Comparison of ENCODE assay signal across 9 cellular contexts in genomic region chr19:35055715-35056179, GRCh38. TPM values are rescaled to one million over a fixed set of nuclear protein-coding genes. Genes with fewer than 3 reads are reported as not detected.
DNase-seq lines count a peak whose midpoint lies in the region; ATAC-seq, FAIRE-seq and TF ChIP-seq lines count a peak whose summit lies in the region.
"Had no signal": no experiment of that assay in that cellular context is flagged by ENCODE, and none has a peak within 500 bp of the region (broad histone marks: within the 10 kb centered on the region; RNA-seq: fewer than 3 reads in every experiment).

No MANE protein-coding gene starts in this region.

- peak; percentile 55 for TF ChIP-seq CTCF in GM12874 (IDR thresholded peaks at IDR 0.05; ENCODE audit: insufficient read depth, low read depth, low read length)
- TF ChIP-seq CTCF in pancreas (IDR thresholded peaks at IDR 0.05) = no peak

- H3K4me1 ChIP-seq in pancreas = no peaks in the 10 kb centered on the region

- H3K36me3 ChIP-seq in pancreas = no peaks in the 10 kb centered on the region

- H3K27ac ChIP-seq in pancreas = no peak overlapping the region

- in situ Hi-C loops in KBM-7 (cut with MboI; ENCODE audit: low pct_unique_long_range_greater_than_20kb, low sequenced_read_pairs) = no loop called here

- ATAC-seq in pancreas = peak in 3 of 4 donors; percentile 55 to 75 (median 63)
- no peak for ATAC-seq in HG02840 (IDR thresholded peaks at IDR 0.05; ENCODE audit: low FRiP score, unreplicated experiment)

- FAIRE-seq in pancreas (lab: Jason Lieb, UNC) = no peak
- FAIRE-seq: endometrium had no signal

- no peaks in the 10 kb centered on the region for H3K27me3 ChIP-seq in pancreas

- peak; percentile 38 for DNase-seq in NCI-H2196 (lab: John Stamatoyannopoulos, UW; ENCODE audit: unreplicated experiment)
- peak; percentile 55 for DNase-seq in cerebellar cortex (ENCODE audit: low spot score)
- peak in 1 of 6 donors; percentile 18 for DNase-seq in pancreas
- DNase-seq in cortex of kidney (lab: John Stamatoyannopoulos, UW) = no peak
- no peak for DNase-seq in KBM-7

- H3K4me3 ChIP-seq in pancreas = no peak overlapping the region

- intact Hi-C loops in pancreas (cut with DNase I) = no loop called here

- 59 to 64% methylated on average over 3 of the region's 3 CpGs for WGBS in pancreas, 2 donors

- H3K9me3 ChIP-seq in pancreas = no peaks in the 10 kb centered on the region

RNA-seq across cellular contexts. Expression of gene HPN, which starts 14.2 kb away (rescaled TPM):
- total RNA-seq in pancreas = 100 to 1,000 TPM in 4 of 6 donors, 10 to 100 TPM in 2; 93.0 to 146 (median 118) TPM
- 100 to 1,000 TPM; 208 to 238 TPM for polyA plus RNA-seq in pancreas
- total RNA-seq: NCI-H460 had no signal

RNA-seq across cellular contexts. Expression of gene SCN1B, which starts 25.5 kb away (rescaled TPM):
- total RNA-seq in pancreas = 10 to 100 TPM in 1 of 6 donors, 1 to 10 TPM in 5; 2.9 to 11.0 (median 4.4) TPM
- polyA plus RNA-seq in pancreas = 10 to 100 TPM; 14.0 to 15.1 TPM

RNA-seq across cellular contexts. Expression of gene GRAMD1A, which starts 55.6 kb away (rescaled TPM):
- total RNA-seq in pancreas = 10 to 100 TPM; 47.3 to 97.2 (median 87.4) TPM
- polyA plus RNA-seq in pancreas = 100 to 1,000 TPM in 1 of 2 donors, 10 to 100 TPM in 1; 49.7 to 137 TPM

RNA-seq across cellular contexts. Expression of gene FXYD3, which starts 59.9 kb away (rescaled TPM):
- total RNA-seq in pancreas = 10 to 100 TPM; 12.2 to 33.4 (median 16.7) TPM
- 10 to 100 TPM; 33.9 to 59.1 TPM for polyA plus RNA-seq in pancreas
- total RNA-seq: NCI-H460 had no signal

Comparison
In these comparisons a context has a peak if more than half of its experiments do, and no peak if none do; other contexts are left out.
1. DNase-seq: peak in NCI-H2196 (single experiment) and cerebellar cortex (single experiment); none in cortex of kidney (single experiment) and KBM-7 (single experiment).